8 cellular contexts compared by ENCODE assay signal in genomic region chr2:237669628-237670351, GRCh38. TPM values are rescaled to one million over a fixed set of nuclear protein-coding genes. Genes with fewer than 3 reads are reported as not detected.
DNase-seq lines count a peak whose midpoint lies in the region; ATAC-seq and TF ChIP-seq lines count a peak whose summit lies in the region.

No MANE protein-coding gene starts in this region.

- POLR2A ChIA-PET in activated CD8-positive, alpha-beta T cell treated with anti-CD3 and anti-CD28 coated beads, Interleukin-2, amount 10 ng/mL, durations not matched to agents 7 days and 5 days (lab: Charles Lee), result interaction anchor here (0.7 to 9.6 kb wide), 3 partner anchors 21 to 66 kb away, joined by 3 to 199 read pairs (median 42); no protein-coding TSS in a partner anchor

- no peaks in the 10 kb centered on the region for H3K36me3 Mint-ChIP-seq in activated CD8-positive, alpha-beta T cell treated with anti-CD3 and anti-CD28 coated beads, Interleukin-2, amount 10 ng/mL, durations not matched to agents 7 days and 5 days (ENCODE audit: low read depth)

- H3K27me3 Mint-ChIP-seq in activated CD8-positive, alpha-beta T cell treated with anti-CD3 and anti-CD28 coated beads, Interleukin-2, amount 10 ng/mL, durations not matched to agents 7 days and 5 days (ENCODE audit: low read depth), result peaks cover 16% of the 10 kb centered on the region
- H3K27me3 Mint-ChIP-seq in stimulated activated naive CD8-positive, alpha-beta T cell treated with anti-CD3 and anti-CD28 coated beads, Interleukin-15, amount 100 ng/mL, for 72 hours, result no peaks in the 10 kb centered on the region

- H3K4me3 ChIP-seq in upper lobe of right lung, result no peak overlapping the region

- peak; percentile 55 for ATAC-seq in GM19372 (IDR thresholded peaks at IDR 0.05; ENCODE audit: low read depth, unreplicated experiment)
- peak; percentile 23 for ATAC-seq in upper lobe of right lung
- ATAC-seq in activated CD8-positive, alpha-beta T cell treated with anti-CD3 and anti-CD28 coated beads, Interleukin-2, amount 10 ng/mL, durations not matched to agents 7 days and 5 days, result no peak
- ATAC-seq in stimulated activated naive CD8-positive, alpha-beta T cell treated with anti-CD3 and anti-CD28 coated beads, Interleukin-15, amount 100 ng/mL, for 72 hours, result no peak

- no peak overlapping the region for H3K27ac Mint-ChIP-seq in activated CD8-positive, alpha-beta T cell treated with anti-CD3 and anti-CD28 coated beads, Interleukin-2, amount 10 ng/mL, durations not matched to agents 7 days and 5 days
- H3K27ac Mint-ChIP-seq in stimulated activated naive CD8-positive, alpha-beta T cell treated with anti-CD3 and anti-CD28 coated beads, Interleukin-15, amount 100 ng/mL, for 72 hours, result no peak overlapping the region

- intact Hi-C loops in upper lobe of right lung (cut with DNase I), result loop anchor here (5.0 kb wide), 1 partner anchor 78 kb away; no protein-coding TSS in a partner anchor

- DNase-seq in HuH-7.5 (ENCODE audit: low spot score), result peak; percentile 83
- DNase-seq in kidney glomerular epithelial cell (lab: John Stamatoyannopoulos, UW), result peak; percentile 98
- DNase-seq in upper lobe of right lung, result peak; percentile 64
- no peak for DNase-seq in activated CD8-positive, alpha-beta T cell treated with anti-CD3 and anti-CD28 coated beads, Interleukin-2, amount 10 ng/mL, durations not matched to agents 7 days and 5 days
- DNase-seq in cerebellar cortex (ENCODE audit: low spot score), result no peak
- no peak for DNase-seq in stimulated activated naive CD8-positive, alpha-beta T cell treated with anti-CD3 and anti-CD28 coated beads, Interleukin-15, amount 100 ng/mL, for 72 hours

- H3K27ac ChIP-seq in VCaP (peak overlapping the region; percentile 89), upper lobe of right lung (no peak overlapping the region)

- H3K4me1 ChIP-seq in upper lobe of right lung, result peaks cover 27% of the 10 kb centered on the region

- no peak for TF ChIP-seq CTCF in VCaP (conservative IDR thresholded peaks at IDR 0.05)
- TF ChIP-seq CTCF in upper lobe of right lung (IDR thresholded peaks at IDR 0.05), result no peak

- no peaks in the 10 kb centered on the region for H3K9me3 ChIP-seq in upper lobe of right lung

- CTCF ChIA-PET in activated CD8-positive, alpha-beta T cell treated with anti-CD3 and anti-CD28 coated beads, Interleukin-2, amount 10 ng/mL, durations not matched to agents 7 days and 5 days (lab: Charles Lee), result interaction anchor here (1.4 to 9.6 kb wide), 3 partner anchors 69 to 88 kb away, joined by 3 to 172 read pairs (median 20); no protein-coding TSS in a partner anchor

- H3K4me3 Mint-ChIP-seq in activated CD8-positive, alpha-beta T cell treated with anti-CD3 and anti-CD28 coated beads, Interleukin-2, amount 10 ng/mL, durations not matched to agents 7 days and 5 days, result no peak overlapping the region
- no peak overlapping the region for H3K4me3 Mint-ChIP-seq in stimulated activated naive CD8-positive, alpha-beta T cell treated with anti-CD3 and anti-CD28 coated beads, Interleukin-15, amount 100 ng/mL, for 72 hours

- peaks cover 24% of the 10 kb centered on the region for H3K4me1 Mint-ChIP-seq in activated CD8-positive, alpha-beta T cell treated with anti-CD3 and anti-CD28 coated beads, Interleukin-2, amount 10 ng/mL, durations not matched to agents 7 days and 5 days (ENCODE audit: low read depth)
- peaks cover 32% of the 10 kb centered on the region for H3K4me1 Mint-ChIP-seq in stimulated activated naive CD8-positive, alpha-beta T cell treated with anti-CD3 and anti-CD28 coated beads, Interleukin-15, amount 100 ng/mL, for 72 hours

- H3K36me3 ChIP-seq in upper lobe of right lung, result no peaks in the 10 kb centered on the region

- no peaks in the 10 kb centered on the region for H3K9me3 Mint-ChIP-seq in activated CD8-positive, alpha-beta T cell treated with anti-CD3 and anti-CD28 coated beads, Interleukin-2, amount 10 ng/mL, durations not matched to agents 7 days and 5 days (ENCODE audit: insufficient read depth)
- no peaks in the 10 kb centered on the region for H3K9me3 Mint-ChIP-seq in stimulated activated naive CD8-positive, alpha-beta T cell treated with anti-CD3 and anti-CD28 coated beads, Interleukin-15, amount 100 ng/mL, for 72 hours

- no peaks in the 10 kb centered on the region for H3K27me3 ChIP-seq in upper lobe of right lung

RNA-seq across cellular contexts. Expression of gene LRRFIP1, which starts 42.4 kb away (rescaled TPM):
- total RNA-seq in upper lobe of right lung, result 178 TPM
- 100 to 1,000 TPM; 189 to 207 TPM for total RNA-seq in activated CD8-positive, alpha-beta T cell treated with anti-CD3 and anti-CD28 coated beads, Interleukin-2, amount 10 ng/mL, durations not matched to agents 7 days and 5 days

Comparison
In these comparisons a context has a peak if more than half of its experiments do, and no peak if none do; other contexts are left out.
1. ATAC-seq: peak in GM19372 (single experiment) and upper lobe of right lung (single experiment); none in activated CD8-positive, alpha-beta T cell treated with anti-CD3 and anti-CD28 coated beads, Interleukin-2, amount 10 ng/mL, durations not matched to agents 7 days and 5 days (single experiment) and stimulated activated naive CD8-positive, alpha-beta T cell treated with anti-CD3 and anti-CD28 coated beads, Interleukin-15, amount 100 ng/mL, for 72 hours (single experiment).
2. DNase-seq: peak in HuH-7.5 (single experiment), kidney glomerular epithelial cell (single experiment) and upper lobe of right lung (single experiment); none in activated CD8-positive, alpha-beta T cell treated with anti-CD3 and anti-CD28 coated beads, Interleukin-2, amount 10 ng/mL, durations not matched to agents 7 days and 5 days (single experiment), cerebellar cortex (single experiment) and stimulated activated naive CD8-positive, alpha-beta T cell treated with anti-CD3 and anti-CD28 coated beads, Interleukin-15, amount 100 ng/mL, for 72 hours (0 of 2).